10 cellular contexts compared by ENCODE assay signal in the genomic region with DNA sequence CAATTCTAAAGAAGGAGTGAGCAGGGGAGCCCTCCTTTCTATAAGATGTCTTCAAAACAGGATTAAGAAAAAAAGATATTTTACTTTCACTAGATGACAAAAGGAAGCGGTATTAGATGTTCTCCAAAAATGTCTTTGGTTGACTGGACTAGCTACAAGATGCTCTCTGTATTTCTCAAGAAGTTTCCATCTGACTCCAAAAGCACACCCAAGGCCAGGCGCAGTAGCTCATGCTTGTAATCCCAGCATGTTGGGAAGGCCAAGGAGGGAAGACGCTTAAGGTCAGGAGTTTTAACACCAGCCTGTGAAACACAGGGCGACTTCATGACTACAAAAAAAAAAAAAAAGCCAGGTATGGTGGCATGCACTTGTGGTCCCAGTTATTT.
DNase-seq lines count a peak whose midpoint lies in the region; ATAC-seq and TF ChIP-seq lines count a peak whose summit lies in the region.
"Had no signal": no experiment of that assay in that cellular context is flagged by ENCODE, and none has a peak within 500 bp of the region (broad histone marks: within the 10 kb centered on the region; RNA-seq: fewer than 3 reads in every experiment).

No MANE protein-coding gene starts in this region.

- peaks cover 95% of the 10 kb centered on the region for H3K79me2 ChIP-seq in PC-3 (ENCODE audit: low read length)

- H3K27me3 ChIP-seq in body of pancreas: no peaks in the 10 kb centered on the region
- H3K27me3 ChIP-seq in PC-3 (ENCODE audit: low read length): no peaks in the 10 kb centered on the region

- WGBS in body of pancreas, 2 donors: 91 to 96% methylated on average over 4 of the region's 4 CpGs

- H3K36me3 ChIP-seq in body of pancreas (replicated peaks in 1 of 2; ENCODE audit: insufficient read depth in 1 of 2, low read depth in 2 of 2): no peaks in the 10 kb centered on the region
- H3K36me3 ChIP-seq in PC-3 (ENCODE audit: low read depth, low read length): no peaks in the 10 kb centered on the region

- peak overlapping the region; percentile 96 for H3K27ac Mint-ChIP-seq in activated CD8-positive, alpha-beta T cell treated with anti-CD3 and anti-CD28 coated beads, Interleukin-2, amount 10 ng/mL, durations not matched to agents 7 days and 5 days
- H3K27ac Mint-ChIP-seq in naive thymus-derived CD8-positive, alpha-beta T cell: peak overlapping the region; percentile 75 to 98 (median 94)

- TF ChIP-seq CTCF in body of pancreas (IDR thresholded peaks at IDR 0.05) (no peak), PC-3 (conservative IDR thresholded peaks at IDR 0.05; ENCODE audit: low read depth, low read length) (no peak)

- no peak overlapping the region for H3K4me2 ChIP-seq in PC-3 (ENCODE audit: low read length)

- H3K27ac ChIP-seq in body of pancreas: peak overlapping the region in 1 of 4 donors; percentile 2
- no peak overlapping the region for H3K27ac ChIP-seq in PC-3 (ENCODE audit: low read length)

- H4K20me1 ChIP-seq in PC-3 (ENCODE audit: low read length): no peaks in the 10 kb centered on the region

- H3K4me1 ChIP-seq in body of pancreas (peaks cover 38% of the 10 kb centered on the region), PC-3 (ENCODE audit: insufficient read depth, low read length) (peaks cover 62% of the 10 kb centered on the region)

- no peaks in the 10 kb centered on the region for H3K9me2 ChIP-seq in PC-3 (replicated peaks; ENCODE audit: low read length)

- CTCF ChIA-PET in activated CD8-positive, alpha-beta T cell treated with anti-CD3 and anti-CD28 coated beads, Interleukin-2, amount 10 ng/mL, durations not matched to agents 7 days and 5 days (lab: Charles Lee): interaction anchor here (0.7 to 5.3 kb wide), 12 partner anchors 10 to 52 kb away, joined by 3 to 32 read pairs (median 4); no protein-coding TSS in a partner anchor
- CTCF ChIA-PET in PC-3 (lab: Charles Lee): no interaction called here

- no peaks in the 10 kb centered on the region for H3K9me3 ChIP-seq in body of pancreas
- no peaks in the 10 kb centered on the region for H3K9me3 ChIP-seq in PC-3 (ENCODE audit: low read length)

- intact Hi-C loops in body of pancreas (cut with DNase I): no loop called here
- intact Hi-C loops in PC-3 (cut with micrococcal nuclease): no loop called here

- no peaks in the 10 kb centered on the region for H3F3A ChIP-seq in PC-3 (ENCODE audit: low read length, unreplicated experiment)

- H3K4me3 Mint-ChIP-seq in activated CD8-positive, alpha-beta T cell treated with anti-CD3 and anti-CD28 coated beads, Interleukin-2, amount 10 ng/mL, durations not matched to agents 7 days and 5 days: peak overlapping the region; percentile 78
- peak overlapping the region; percentile 62 to 89 (median 84) for H3K4me3 Mint-ChIP-seq in naive thymus-derived CD8-positive, alpha-beta T cell
- H3K4me3 Mint-ChIP-seq: brain had no signal

- H3K9me3 Mint-ChIP-seq in activated CD8-positive, alpha-beta T cell treated with anti-CD3 and anti-CD28 coated beads, Interleukin-2, amount 10 ng/mL, durations not matched to agents 7 days and 5 days (ENCODE audit: insufficient read depth): no peaks in the 10 kb centered on the region
- H3K9me3 Mint-ChIP-seq in naive thymus-derived CD8-positive, alpha-beta T cell: peaks cover 0 to 3% (median 0%) of the 10 kb centered on the region in 9 donors
- H3K9me3 Mint-ChIP-seq: brain had no signal

- ATAC-seq in GM18511 (IDR thresholded peaks at IDR 0.05; ENCODE audit: unreplicated experiment): peak; percentile 32
- ATAC-seq in HG02798 (IDR thresholded peaks at IDR 0.05; ENCODE audit: poor library complexity, unreplicated experiment): peak; percentile 18
- peak; percentile 12 for ATAC-seq in activated CD8-positive, alpha-beta T cell treated with anti-CD3 and anti-CD28 coated beads, Interleukin-2, amount 10 ng/mL, durations not matched to agents 7 days and 5 days
- peak in 1 of 2 donors; percentile 11 for ATAC-seq in naive thymus-derived CD8-positive, alpha-beta T cell
- no peak for ATAC-seq in body of pancreas
- ATAC-seq in PC-3: no peak

- no peak overlapping the region for H3K9ac ChIP-seq in PC-3 (ENCODE audit: low read length)

- H3K4me3 ChIP-seq in body of pancreas: no peak overlapping the region
- no peak overlapping the region for H3K4me3 ChIP-seq in PC-3 (ENCODE audit: low read length)

- no peak for DNase-seq in activated CD8-positive, alpha-beta T cell treated with anti-CD3 and anti-CD28 coated beads, Interleukin-2, amount 10 ng/mL, durations not matched to agents 7 days and 5 days
- DNase-seq in naive thymus-derived CD8-positive, alpha-beta T cell: no peak
- no peak for DNase-seq in NCI-H82 treated with DMSO at 0.1 percent for 48 hours (lab: John Stamatoyannopoulos, UW; ENCODE audit: unreplicated experiment)
- DNase-seq in body of pancreas: no peak
- no peak for DNase-seq in PC-3
- DNase-seq in OCI-M2 (lab: John Stamatoyannopoulos, UW; ENCODE audit: unreplicated experiment): no peak
- DNase-seq: NCI-H748 treated with DMSO at 0.1 percent for 48 hours had no signal

- H3K36me3 Mint-ChIP-seq in activated CD8-positive, alpha-beta T cell treated with anti-CD3 and anti-CD28 coated beads, Interleukin-2, amount 10 ng/mL, durations not matched to agents 7 days and 5 days (ENCODE audit: low read depth): peaks cover 31% of the 10 kb centered on the region
- peaks cover 0 to 4% (median 0%) of the 10 kb centered on the region in 3 donors for H3K36me3 Mint-ChIP-seq in naive thymus-derived CD8-positive, alpha-beta T cell
- H3K36me3 Mint-ChIP-seq: brain had no signal

- POLR2A ChIA-PET in activated CD8-positive, alpha-beta T cell treated with anti-CD3 and anti-CD28 coated beads, Interleukin-2, amount 10 ng/mL, durations not matched to agents 7 days and 5 days (lab: Charles Lee): interaction anchor here (0.6 to 2.9 kb wide), 15 partner anchors 9 to 376 kb away, joined by 3 to 17 read pairs (median 4); partner anchors contain the start of gene PIP4K2A
- POLR2A ChIA-PET in naive thymus-derived CD8-positive, alpha-beta T cell (lab: Charles Lee): interaction anchor here (0.6 to 6.6 kb wide), 12 partner anchors 10 to 1096 kb away, joined by 3 to 33 read pairs (median 3); partner anchors contain the start of genes MLLT10 and PIP4K2A
- POLR2A ChIA-PET in PC-3 (lab: Charles Lee; ENCODE audit: unreplicated experiment): interaction anchor here (0.7 kb wide), 1 partner anchor 10 kb away, joined by 8 read pairs; no protein-coding TSS in a partner anchor

- BruUV-seq in PC-3 (replicated peaks; lab: Mats Ljungman, UMichigan): no TSS peak

- no peak overlapping the region for H2AFZ ChIP-seq in PC-3 (ENCODE audit: low read length)

- H3K27me3 Mint-ChIP-seq in activated CD8-positive, alpha-beta T cell treated with anti-CD3 and anti-CD28 coated beads, Interleukin-2, amount 10 ng/mL, durations not matched to agents 7 days and 5 days (ENCODE audit: low read depth): no peaks in the 10 kb centered on the region
- no peaks in the 10 kb centered on the region for H3K27me3 Mint-ChIP-seq in naive thymus-derived CD8-positive, alpha-beta T cell
- H3K27me3 Mint-ChIP-seq: brain had no signal

- TF ChIP-seq POLR2A in body of pancreas (IDR thresholded peaks at IDR 0.05): no peak

- peaks cover 92% of the 10 kb centered on the region for H3K4me1 Mint-ChIP-seq in activated CD8-positive, alpha-beta T cell treated with anti-CD3 and anti-CD28 coated beads, Interleukin-2, amount 10 ng/mL, durations not matched to agents 7 days and 5 days (ENCODE audit: low read depth)
- peaks cover 38 to 98% (median 92%) of the 10 kb centered on the region in 4 donors for H3K4me1 Mint-ChIP-seq in naive thymus-derived CD8-positive, alpha-beta T cell

Comparison
In these comparisons a context has a peak if more than half of its experiments do, and no peak if none do; other contexts are left out.
1. ATAC-seq: peak in GM18511 (single experiment), HG02798 (single experiment) and activated CD8-positive, alpha-beta T cell treated with anti-CD3 and anti-CD28 coated beads, Interleukin-2, amount 10 ng/mL, durations not matched to agents 7 days and 5 days (single experiment); none in body of pancreas (single experiment) and PC-3 (single experiment).